In genomic region chr5:176235155-176235554, GRCh38 we compare ENCODE assay signal across 8 cellular contexts. TPM values are rescaled to one million over a fixed set of nuclear protein-coding genes. Genes with fewer than 3 reads are reported as not detected.
A peak's percentile ranks its signal among the peaks of the same experiment; 100 is the strongest.
DNase-seq lines count a peak whose midpoint lies in the region; ATAC-seq and TF ChIP-seq lines count a peak whose summit lies in the region.
"Not testable (repeated sequence)": the region's sequence is repeated elsewhere in the genome, so short reads cannot be mapped to it uniquely, and the experiment has no call there.

No MANE protein-coding gene starts in this region.

- intact Hi-C loops in ascending aorta (cut with DNase I), result not testable (repeated sequence)

- not testable (repeated sequence) for H3K79me2 ChIP-seq in neural progenitor cell (ENCODE audit: low read depth)

- TF ChIP-seq CTCF in AG04449 (IDR thresholded peaks at IDR 0.05; ENCODE audit: insufficient read depth, low read length, missing control alignments) (peak; percentile 9), GM12872 (IDR thresholded peaks at IDR 0.05; ENCODE audit: insufficient read depth, low read depth, low read length) (peak; percentile 35; the same call in 2 of the 3 replicates), ascending aorta (IDR thresholded peaks at IDR 0.05) (peak in 2 of 3 experiments; percentile 13 to 38), neural progenitor cell (IDR thresholded peaks at IDR 0.05) (peak; percentile 51)

- not testable (repeated sequence) for H3K4me1 Mint-ChIP-seq in T-helper 1 cell treated with Interleukin-12 subunit alpha and Interleukin-12 subunit beta and Interleukin-4 antibody, amounts not matched to agents 30 μg/mL and 1 μg/mL, for 36 hours (ENCODE audit: low read depth); neural progenitor cell

- POLR2A ChIA-PET in AG04449 (lab: Yijun Ruan, JAX), result not testable (repeated sequence)

- peak overlapping the region; percentile 63 for H2AFZ ChIP-seq in neural progenitor cell (replicated peaks)

- H3K4me1 ChIP-seq in ascending aorta, neural progenitor cell: not testable (repeated sequence)

- H3K36me3 ChIP-seq in ascending aorta, neural progenitor cell: not testable (repeated sequence)

- not testable (repeated sequence) for H3K4me3 ChIP-seq in AG04449 (ENCODE audit: low read depth, low read length); ascending aorta; neural progenitor cell

- H3F3A ChIP-seq in neural progenitor cell (ENCODE audit: low read depth), result not testable (repeated sequence)

- H3K27me3 ChIP-seq in ascending aorta, neural progenitor cell: not testable (repeated sequence)

- H4K20me1 ChIP-seq in neural progenitor cell (ENCODE audit: low read depth), result not testable (repeated sequence)

- CTCF ChIA-PET in AG04449 (lab: Yijun Ruan, JAX), result interaction anchor here (1.0 kb wide), 2 partner anchors 105 to 308 kb away, joined by 3 read pairs; no protein-coding TSS in a partner anchor

- H3K9me3 ChIP-seq in ascending aorta; neural progenitor cell (ENCODE audit: low read depth): not testable (repeated sequence)

- H3K4me3 Mint-ChIP-seq in T-helper 1 cell treated with Interleukin-12 subunit alpha and Interleukin-12 subunit beta and Interleukin-4 antibody, amounts not matched to agents 30 μg/mL and 1 μg/mL, for 36 hours, result peak overlapping the region; percentile 12
- peak overlapping the region; percentile 39 for H3K4me3 Mint-ChIP-seq in neural progenitor cell

- not testable (repeated sequence) for H3K27ac Mint-ChIP-seq in T-helper 1 cell treated with Interleukin-12 subunit alpha and Interleukin-12 subunit beta and Interleukin-4 antibody, amounts not matched to agents 30 μg/mL and 1 μg/mL, for 36 hours; neural progenitor cell

- peak; percentile 64 for ATAC-seq in HG03196 (IDR thresholded peaks at IDR 0.05; ENCODE audit: unreplicated experiment)

- H3K9me3 Mint-ChIP-seq in T-helper 1 cell treated with Interleukin-12 subunit alpha and Interleukin-12 subunit beta and Interleukin-4 antibody, amounts not matched to agents 30 μg/mL and 1 μg/mL, for 36 hours; neural progenitor cell: not testable (repeated sequence)

- H3K27me3 Mint-ChIP-seq in T-helper 1 cell treated with Interleukin-12 subunit alpha and Interleukin-12 subunit beta and Interleukin-4 antibody, amounts not matched to agents 30 μg/mL and 1 μg/mL, for 36 hours (ENCODE audit: low read depth); neural progenitor cell (ENCODE audit: insufficient read depth, low read depth): not testable (repeated sequence)

- not testable (repeated sequence) for H3K9ac ChIP-seq in neural progenitor cell

- not testable (repeated sequence) for DNase-seq in AG04449 (ENCODE audit: low read depth, low spot score); ascending aorta (ENCODE audit: low spot score in 2 of 2)
- peak; percentile 39 for DNase-seq in NCI-H2196 (lab: John Stamatoyannopoulos, UW; ENCODE audit: unreplicated experiment)
- peak; percentile 3 for DNase-seq in glomerular endothelial cell (ENCODE audit: extremely low read depth, low read depth, low spot score)
- peak; percentile 62 for DNase-seq in neural progenitor cell (ENCODE audit: low spot score)

- not testable (repeated sequence) for H3K27ac ChIP-seq in ascending aorta, neural progenitor cell

- not testable (repeated sequence) for H3K36me3 Mint-ChIP-seq in T-helper 1 cell treated with Interleukin-12 subunit alpha and Interleukin-12 subunit beta and Interleukin-4 antibody, amounts not matched to agents 30 μg/mL and 1 μg/mL, for 36 hours (ENCODE audit: low read depth); neural progenitor cell

- H3K4me2 ChIP-seq in neural progenitor cell, result not testable (repeated sequence)

RNA-seq across cellular contexts. Expression of gene SIMC1, which starts 3.1 kb away (rescaled TPM):
- total RNA-seq in ascending aorta, result 3.7 TPM
- 3.7 and 13.1 TPM in 2 replicates for total RNA-seq in glomerular endothelial cell
- total RNA-seq in neural progenitor cell (ENCODE audit: low replicate concordance), result 10.9 and 15.7 TPM in 2 replicates
